19 cellular contexts compared by ENCODE assay signal in genomic region chr11:17845431-17845881, GRCh38.
DNase-seq lines count a peak whose midpoint lies in the region; ATAC-seq, FAIRE-seq and TF ChIP-seq lines count a peak whose summit lies in the region.
"Had no signal": no experiment of that assay in that cellular context is flagged by ENCODE, and none has a peak within 500 bp of the region (broad histone marks: within the 10 kb centered on the region; RNA-seq: fewer than 3 reads in every experiment).

No MANE protein-coding gene starts in this region.

- ATAC-seq in left lung (peak; percentile 69), HG03469 (IDR thresholded peaks at IDR 0.05; ENCODE audit: unreplicated experiment) (no peak)
- ATAC-seq: activated T-cell treated with anti-CD3 and anti-CD28 coated beads, Interleukin-2, amount 50 U/mL, for 4 hours; natural killer cell treated with Interleukin-12 subunit alpha and Interleukin-12 subunit beta and Interleukin-15 and Interleukin-18, amount 100 ng/mL, for 72 hours had no signal

- no peaks in the 10 kb centered on the region for H3K4me1 ChIP-seq in left lung

- H3K9me3 ChIP-seq in AG04450 (ENCODE audit: control insufficient read depth, insufficient read depth, low read length) (no peaks in the 10 kb centered on the region), left lung (no peaks in the 10 kb centered on the region), WERI-Rb-1 (ENCODE audit: severe bottlenecking) (no peaks in the 10 kb centered on the region)
- H3K9me3 ChIP-seq: BLaER1, esophagus muscularis mucosa had no signal

- H3K36me3 ChIP-seq in bronchial epithelial cell (ENCODE audit: control insufficient read depth, insufficient read depth, low read length) (no peaks in the 10 kb centered on the region), left lung (no peaks in the 10 kb centered on the region), WERI-Rb-1 (0 out of 2 replicates have a peak, but pooled peaks cover 4% of the 10 kb centered on the region)
- H3K36me3 ChIP-seq: BLaER1, cardiac muscle cell had no signal

- H3K4me3 ChIP-seq in AG04450 (ENCODE audit: low read depth, low read length), result no peak overlapping the region
- no peak overlapping the region for H3K4me3 ChIP-seq in bronchial epithelial cell (ENCODE audit: low read depth, low read length)
- H3K4me3 ChIP-seq in left lung, result no peak overlapping the region
- no peak overlapping the region for H3K4me3 ChIP-seq in WERI-Rb-1 (ENCODE audit: low read depth, low read length)
- H3K4me3 ChIP-seq: BLaER1, cardiac muscle cell, esophagus muscularis mucosa had no signal

- H3K27me3 ChIP-seq in AG04450 (ENCODE audit: control insufficient read depth, insufficient read depth, low read length), result no peaks in the 10 kb centered on the region
- H3K27me3 ChIP-seq in bronchial epithelial cell (ENCODE audit: control insufficient read depth, insufficient read depth, low read length), result no peaks in the 10 kb centered on the region
- no peaks in the 10 kb centered on the region for H3K27me3 ChIP-seq in left lung
- H3K27me3 ChIP-seq in WERI-Rb-1 (ENCODE audit: insufficient read depth, low read depth, severe bottlenecking), result no peaks in the 10 kb centered on the region
- H3K27me3 ChIP-seq: BLaER1, cardiac muscle cell, esophagus muscularis mucosa had no signal

- TF ChIP-seq CTCF in AG04450 (IDR thresholded peaks at IDR 0.05; ENCODE audit: low read depth, low read length), result no peak
- no peak for TF ChIP-seq CTCF in bronchial epithelial cell (IDR thresholded peaks at IDR 0.05; ENCODE audit: insufficient read depth, low read length, severe bottlenecking)
- no peak for TF ChIP-seq CTCF in left lung (IDR thresholded peaks at IDR 0.05)
- TF ChIP-seq CTCF in WERI-Rb-1 (IDR thresholded peaks at IDR 0.05; ENCODE audit: low read depth, low read length), result no peak

- POLR2A ChIA-PET in AG04450 (lab: Yijun Ruan, JAX), result interaction anchor here (0.6 to 1.4 kb wide), 5 partner anchors 17 to 83 kb away, joined by 3 to 5 read pairs (median 3); no protein-coding TSS in a partner anchor

- CTCF ChIA-PET in AG04450 (lab: Charles Lee), result interaction anchor here (0.7 to 7.2 kb wide), 11 partner anchors 9 to 135 kb away, joined by 3 to 59 read pairs (median 5); no protein-coding TSS in a partner anchor

- DNase-seq in AG04450 (ENCODE audit: low read depth, low spot score) (peak; percentile 56), HS-27A (ENCODE audit: low read depth) (peak; percentile 62), bronchial epithelial cell (ENCODE audit: low read depth) (peak; percentile 92), left lung (no peak), DMS53 (lab: John Stamatoyannopoulos, UW) (no peak), WERI-Rb-1 (no peak), DMS153 (lab: John Stamatoyannopoulos, UW) (no peak)
- DNase-seq: activated B cell treated with CpG ODN at 0.5 μM for 24 hours; activated T-cell treated with anti-CD3 and anti-CD28 coated beads, Interleukin-2, amount 50 U/mL, for 4 hours; NCI-H1105 treated with DMSO at 0.1 percent for 48 hours; NCI-H524 treated with DMSO at 0.1 percent for 48 hours; SHP77; stimulated activated CD4-positive, alpha-beta T cell treated with anti-CD3 and anti-CD28 coated beads, Interleukin-12 subunit alpha, Interleukin-12 subunit beta, amount 100 ng/mL, for 4 hours; stimulated activated CD8-positive, alpha-beta memory T cell treated with anti-CD3 and anti-CD28 coated beads, Interleukin-4, amount 100 ng/mL, for 48 hours had no signal

- FAIRE-seq in bronchial epithelial cell (lab: Jason Lieb, UNC), result no peak

- H3K27ac ChIP-seq in AG04450 (ENCODE audit: low read depth, low read length), result peak overlapping the region; percentile 41
- no peak overlapping the region for H3K27ac ChIP-seq in left lung
- H3K27ac ChIP-seq in WERI-Rb-1, result no peak overlapping the region
- H3K27ac ChIP-seq: BLaER1, cardiac muscle cell, esophagus muscularis mucosa had no signal

- intact Hi-C loops in left lung (cut with DNase I), result no loop called here

Comparison
In these comparisons a context has a peak if more than half of its experiments do, and no peak if none do; other contexts are left out.
1. DNase-seq: peak in AG04450 (single experiment), HS-27A (single experiment) and bronchial epithelial cell (single experiment); none in left lung (0 of 2), DMS53 (single experiment), WERI-Rb-1 (single experiment) and DMS153 (single experiment).